In the genomic region with DNA sequence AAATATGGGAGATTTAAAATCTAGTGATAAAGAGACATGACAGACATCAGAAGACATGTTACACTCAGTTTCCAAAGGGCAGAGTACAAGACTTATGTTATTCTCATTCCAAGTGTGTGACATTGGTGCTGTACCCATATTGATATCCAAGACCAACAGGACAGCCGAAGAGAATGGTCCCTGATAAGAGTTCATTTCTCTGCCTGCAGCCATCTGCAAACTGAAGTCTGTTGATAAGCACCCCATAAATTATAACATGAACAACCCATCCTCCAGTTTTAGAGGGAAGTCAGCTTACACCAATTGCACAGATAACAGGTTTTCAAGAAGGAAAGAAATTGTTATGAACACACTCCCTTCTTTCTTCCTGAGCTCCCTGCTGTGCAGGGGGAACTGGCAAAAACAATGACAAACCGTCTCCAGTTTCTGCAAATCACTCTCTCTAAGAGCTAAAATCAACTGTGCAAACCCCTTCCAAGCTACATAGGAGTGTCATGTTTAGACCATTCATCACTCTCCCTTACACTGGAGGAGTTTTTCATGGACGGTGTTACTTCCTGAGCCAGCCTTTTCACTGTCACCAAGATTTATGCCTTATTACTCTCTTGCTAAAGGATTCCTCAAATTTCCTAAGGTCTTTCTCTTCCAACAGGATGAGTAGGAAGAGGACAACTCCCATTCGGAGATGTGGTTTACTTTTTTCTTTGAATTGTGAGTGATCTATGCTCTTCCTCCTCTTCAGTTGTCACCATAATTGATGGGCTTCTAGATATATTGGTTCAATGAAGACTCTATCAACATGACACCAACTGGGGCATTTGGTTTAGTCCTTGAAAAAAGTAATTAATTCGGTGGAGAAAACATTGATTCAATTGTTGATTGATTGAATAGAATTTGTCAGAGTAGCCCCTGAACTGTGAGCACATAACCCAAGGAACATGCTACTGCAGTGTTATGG, we compare ENCODE assay signal across 1 cellular context.
TF ChIP-seq lines count a peak whose summit lies in the region.

No MANE protein-coding gene starts in this region.

TF ChIP-seq in K562, 482 proteins besides CTCF, POLR2A, EP300 and RAD21 (continued from another document and continues in another):
- TF ChIP-seq MBD1 (CRISPR knock-in tag; IDR thresholded peaks at IDR 0.05) = no peak
- peak; percentile 43 for TF ChIP-seq MAFF (IDR thresholded peaks at IDR 0.05; ENCODE audit: low read length)
- no peak for TF ChIP-seq PPARD (CRISPR knock-in tag; IDR thresholded peaks at IDR 0.05)
- TF ChIP-seq TBP (optimal IDR thresholded peaks at IDR 0.05; ENCODE audit: low read depth, low read length) = peak; percentile 21
- TF ChIP-seq, protein P1, sequence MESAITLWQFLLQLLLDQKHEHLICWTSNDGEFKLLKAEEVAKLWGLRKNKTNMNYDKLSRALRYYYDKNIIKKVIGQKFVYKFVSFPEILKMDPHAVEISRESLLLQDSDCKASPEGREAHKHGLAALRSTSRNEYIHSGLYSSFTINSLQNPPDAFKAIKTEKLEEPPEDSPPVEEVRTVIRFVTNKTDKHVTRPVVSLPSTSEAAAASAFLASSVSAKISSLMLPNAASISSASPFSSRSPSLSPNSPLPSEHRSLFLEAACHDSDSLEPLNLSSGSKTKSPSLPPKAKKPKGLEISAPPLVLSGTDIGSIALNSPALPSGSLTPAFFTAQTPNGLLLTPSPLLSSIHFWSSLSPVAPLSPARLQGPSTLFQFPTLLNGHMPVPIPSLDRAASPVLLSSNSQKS (CRISPR knock-in tag; IDR thresholded peaks at IDR 0.05) = no peak
- no peak for TF ChIP-seq FOXP1 (CRISPR knock-in tag; IDR thresholded peaks at IDR 0.05)
- no peak for TF ChIP-seq SRSF3 (IDR thresholded peaks at IDR 0.05; ENCODE audit: insufficient read depth, low read length)
- TF ChIP-seq, protein P2, sequence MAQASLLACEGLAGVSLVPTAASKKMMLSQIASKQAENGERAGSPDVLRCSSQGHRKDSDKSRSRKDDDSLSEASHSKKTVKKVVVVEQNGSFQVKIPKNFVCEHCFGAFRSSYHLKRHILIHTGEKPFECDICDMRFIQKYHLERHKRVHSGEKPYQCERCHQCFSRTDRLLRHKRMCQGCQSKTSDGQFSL (CRISPR knock-in tag; IDR thresholded peaks at IDR 0.05) = no peak
- TF ChIP-seq, protein P2 (tag; IDR thresholded peaks at IDR 0.05) = no peak
- peak; percentile 98 for TF ChIP-seq ZNF395 (CRISPR knock-in tag; IDR thresholded peaks at IDR 0.05)
- TF ChIP-seq, protein P3, sequence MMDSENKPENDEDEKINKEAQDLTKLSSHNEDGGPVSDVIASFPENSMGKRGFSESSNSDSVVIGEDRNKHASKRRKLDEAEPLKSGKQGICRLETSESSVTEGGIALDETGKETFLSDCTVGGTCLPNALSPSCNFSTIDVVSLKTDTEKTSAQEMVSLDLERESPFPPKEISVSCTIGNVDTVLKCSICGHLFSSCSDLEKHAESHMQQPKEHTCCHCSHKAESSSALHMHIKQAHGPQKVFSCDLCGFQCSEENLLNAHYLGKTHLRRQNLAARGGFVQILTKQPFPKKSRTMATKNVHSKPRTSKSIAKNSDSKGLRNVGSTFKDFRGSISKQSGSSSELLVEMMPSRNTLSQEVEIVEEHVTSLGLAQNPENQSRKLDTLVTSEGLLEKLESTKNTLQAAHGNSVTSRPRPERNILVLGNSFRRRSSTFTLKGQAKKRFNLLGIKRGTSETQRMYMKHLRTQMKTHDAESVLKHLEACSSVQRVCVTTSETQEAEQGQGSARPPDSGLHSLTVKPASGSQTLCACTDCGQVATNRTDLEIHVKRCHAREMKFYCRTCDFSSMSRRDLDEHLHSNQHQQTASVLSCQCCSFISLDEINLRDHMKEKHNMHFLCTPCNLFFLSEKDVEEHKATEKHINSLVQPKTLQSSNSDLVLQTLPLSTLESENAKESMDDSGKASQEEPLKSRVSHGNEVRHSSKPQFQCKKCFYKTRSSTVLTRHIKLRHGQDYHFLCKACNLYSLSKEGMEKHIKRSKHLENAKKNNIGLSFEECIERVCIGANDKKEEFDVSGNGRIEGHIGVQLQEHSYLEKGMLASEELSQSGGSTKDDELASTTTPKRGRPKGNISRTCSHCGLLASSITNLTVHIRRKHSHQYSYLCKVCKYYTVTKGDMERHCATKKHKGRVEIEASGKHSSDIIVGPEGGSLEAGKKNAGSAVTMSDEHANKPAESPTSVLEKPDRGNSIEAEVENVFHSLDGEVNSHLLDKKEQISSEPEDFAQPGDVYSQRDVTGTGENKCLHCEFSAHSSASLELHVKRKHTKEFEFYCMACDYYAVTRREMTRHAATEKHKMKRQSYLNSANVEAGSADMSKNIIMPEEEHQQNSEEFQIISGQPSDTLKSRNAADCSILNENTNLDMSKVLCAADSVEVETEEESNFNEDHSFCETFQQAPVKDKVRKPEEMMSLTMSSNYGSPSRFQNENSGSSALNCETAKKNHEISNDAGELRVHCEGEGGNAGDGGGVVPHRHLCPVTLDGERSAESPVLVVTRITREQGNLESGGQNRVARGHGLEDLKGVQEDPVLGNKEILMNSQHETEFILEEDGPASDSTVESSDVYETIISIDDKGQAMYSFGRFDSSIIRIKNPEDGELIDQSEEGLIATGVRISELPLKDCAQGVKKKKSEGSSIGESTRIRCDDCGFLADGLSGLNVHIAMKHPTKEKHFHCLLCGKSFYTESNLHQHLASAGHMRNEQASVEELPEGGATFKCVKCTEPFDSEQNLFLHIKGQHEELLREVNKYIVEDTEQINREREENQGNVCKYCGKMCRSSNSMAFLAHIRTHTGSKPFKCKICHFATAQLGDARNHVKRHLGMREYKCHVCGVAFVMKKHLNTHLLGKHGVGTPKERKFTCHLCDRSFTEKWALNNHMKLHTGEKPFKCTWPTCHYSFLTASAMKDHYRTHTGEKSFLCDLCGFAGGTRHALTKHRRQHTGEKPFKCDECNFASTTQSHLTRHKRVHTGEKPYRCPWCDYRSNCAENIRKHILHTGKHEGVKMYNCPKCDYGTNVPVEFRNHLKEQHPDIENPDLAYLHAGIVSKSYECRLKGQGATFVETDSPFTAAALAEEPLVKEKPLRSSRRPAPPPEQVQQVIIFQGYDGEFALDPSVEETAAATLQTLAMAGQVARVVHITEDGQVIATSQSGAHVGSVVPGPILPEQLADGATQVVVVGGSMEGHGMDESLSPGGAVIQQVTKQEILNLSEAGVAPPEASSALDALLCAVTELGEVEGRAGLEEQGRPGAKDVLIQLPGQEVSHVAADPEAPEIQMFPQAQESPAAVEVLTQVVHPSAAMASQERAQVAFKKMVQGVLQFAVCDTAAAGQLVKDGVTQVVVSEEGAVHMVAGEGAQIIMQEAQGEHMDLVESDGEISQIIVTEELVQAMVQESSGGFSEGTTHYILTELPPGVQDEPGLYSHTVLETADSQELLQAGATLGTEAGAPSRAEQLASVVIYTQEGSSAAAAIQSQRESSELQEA (IDR thresholded peaks at IDR 0.05; ENCODE audit: low read depth) = no peak
- peak; percentile 35; the same call in 1 of the 2 replicates for TF ChIP-seq TFAP4 (CRISPR knock-in tag; IDR thresholded peaks at IDR 0.05; ENCODE audit: borderline replicate concordance)
- no peak for TF ChIP-seq ZNF699 (CRISPR knock-in tag; IDR thresholded peaks at IDR 0.05; ENCODE audit: insufficient replicate concordance)
- TF ChIP-seq FOXO4 (CRISPR knock-in tag; IDR thresholded peaks at IDR 0.05) = no peak
- peak; percentile 60 to 88; a peak in 2 of 4 replicates for TF ChIP-seq HDAC1 (IDR thresholded peaks at IDR 0.05)
- TF ChIP-seq PTTG1 (tag; IDR thresholded peaks at IDR 0.05; ENCODE audit: low read depth) = no peak
- TF ChIP-seq TCF3 (CRISPR knock-in tag; IDR thresholded peaks at IDR 0.05) = peak; percentile 99
- no peak; the same call in 1 of the 2 replicates for TF ChIP-seq ESRRA (IDR thresholded peaks at IDR 0.05; ENCODE audit: borderline replicate concordance, low read depth)
- TF ChIP-seq TRIM28 (IDR thresholded peaks at IDR 0.05) = no peak; the same call in 1 of the 2 replicates
- no peak for TF ChIP-seq SMARCA5 (IDR thresholded peaks at IDR 0.05)
- TF ChIP-seq HNRNPLL (IDR thresholded peaks at IDR 0.05; ENCODE audit: low read depth, low read length, poor library complexity, severe bottlenecking) = no peak
- no peak for TF ChIP-seq HNRNPH1 (optimal IDR thresholded peaks at IDR 0.05; ENCODE audit: low read depth, low read length)
- TF ChIP-seq HOXB6 (CRISPR knock-in tag; IDR thresholded peaks at IDR 0.05; ENCODE audit: borderline replicate concordance) = no peak
- TF ChIP-seq MAFG (tag; conservative IDR thresholded peaks at IDR 0.05) = peak; percentile 80; the same call in 1 of the 2 replicates
- 0 out of 2 replicates have a peak, but pooled peaks have one; percentile 19 for TF ChIP-seq ZNF134 (CRISPR knock-in tag; conservative IDR thresholded peaks at IDR 0.05)
- TF ChIP-seq, protein P4, sequence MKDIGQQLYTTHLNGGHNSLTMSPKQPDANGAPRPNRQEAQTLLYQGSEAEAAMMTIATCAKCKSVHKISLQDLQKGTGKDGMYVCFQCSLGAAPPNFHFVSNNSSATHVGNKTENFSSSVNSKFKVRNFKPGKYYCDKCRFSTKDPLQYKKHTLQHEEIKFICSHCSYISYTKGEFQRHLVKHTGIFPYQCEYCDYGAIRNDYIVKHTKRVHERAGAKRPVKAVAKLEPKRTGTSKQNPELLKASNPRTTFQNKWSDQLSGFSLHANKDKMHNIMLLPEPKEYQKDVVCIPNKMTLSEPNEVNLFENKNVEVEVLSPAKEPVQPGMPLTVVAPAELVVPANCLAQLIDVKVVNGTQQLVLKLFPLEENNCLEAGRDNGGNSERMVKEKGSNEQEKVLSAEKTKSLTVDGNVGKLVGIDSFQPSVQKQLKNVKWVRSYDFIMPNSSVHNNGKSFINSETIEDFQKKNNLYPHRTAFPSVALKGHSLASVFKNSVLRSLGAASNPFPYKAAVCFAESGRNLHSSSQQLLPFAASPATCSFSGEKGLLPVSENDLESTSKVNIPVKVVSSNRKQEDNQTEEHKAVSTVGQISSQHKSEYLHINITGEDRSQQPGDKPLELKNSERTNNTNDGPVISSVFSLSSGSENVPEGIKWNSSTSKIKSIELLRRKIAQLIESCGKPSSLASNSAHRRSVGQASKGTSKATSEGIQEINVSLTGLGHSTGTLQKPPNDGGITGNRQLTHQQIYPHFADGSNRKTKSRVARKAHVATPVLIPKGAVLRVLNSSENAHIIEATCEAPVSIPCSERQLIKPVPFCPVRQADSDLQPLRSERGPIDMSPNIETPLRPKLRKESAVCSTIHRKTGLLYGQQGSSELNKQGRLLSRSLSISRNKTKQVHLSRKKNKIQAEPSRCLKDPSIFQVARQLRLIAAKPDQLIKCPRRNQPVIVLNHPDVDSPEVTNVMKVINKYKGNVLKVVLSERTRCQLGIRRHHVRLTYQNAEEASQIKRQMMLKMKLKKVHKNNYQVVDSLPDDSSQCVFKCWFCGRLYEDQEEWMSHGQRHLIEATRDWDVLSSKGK (CRISPR knock-in tag; IDR thresholded peaks at IDR 0.05) = no peak
- peak; percentile 99 for TF ChIP-seq MECOM (CRISPR knock-in tag; IDR thresholded peaks at IDR 0.05)
- peak; percentile 68; the same call in 1 of the 2 replicates for TF ChIP-seq MXI1 (IDR thresholded peaks at IDR 0.05; ENCODE audit: low read depth, low read length)
- no peak for TF ChIP-seq HNRNPK (IDR thresholded peaks at IDR 0.05; ENCODE audit: low read depth, low read length, poor library complexity, severe bottlenecking)
- no peak for TF ChIP-seq XRCC4 (IDR thresholded peaks at IDR 0.05; ENCODE audit: extremely low read depth, insufficient read depth, insufficient read length)
- peak; percentile 96 for TF ChIP-seq PHB2 (IDR thresholded peaks at IDR 0.05; ENCODE audit: low read depth)
- TF ChIP-seq ZNF133 (CRISPR knock-in tag; IDR thresholded peaks at IDR 0.05) = no peak
- TF ChIP-seq WHSC1 (IDR thresholded peaks at IDR 0.05; ENCODE audit: low read length) = no peak
- no peak; a peak in 1 of 4 replicates for TF ChIP-seq KDM4B (IDR thresholded peaks at IDR 0.05; ENCODE audit: borderline replicate concordance in 2 of 2, low read depth in 1 of 2)
- TF ChIP-seq SLC30A9 (CRISPR knock-in tag; IDR thresholded peaks at IDR 0.05) = no peak
- TF ChIP-seq RBM25 (IDR thresholded peaks at IDR 0.05; ENCODE audit: low read depth, low read length, severe bottlenecking) = no peak
- no peak for TF ChIP-seq GTF2F1 (IDR thresholded peaks at IDR 0.05; ENCODE audit: low read depth, low read length)
- peak; percentile 80 for TF ChIP-seq ZNF311 (CRISPR knock-in tag; IDR thresholded peaks at IDR 0.05)
- TF ChIP-seq HLTF (IDR thresholded peaks at IDR 0.05) = peak; percentile 89; the same call in 1 of the 2 replicates
